ENCODE assay signal across 17 cellular contexts in genomic region chr9:78927099-78927940, GRCh38.
"Had no signal": no experiment of that assay in that cellular context is flagged by ENCODE, and none has a peak within 500 bp of the region (broad histone marks: within the 10 kb centered on the region; RNA-seq: fewer than 3 reads in every experiment).

No MANE protein-coding gene starts in this region.

- H3K9me3 ChIP-seq: heart right ventricle, lower lobe of right lung, transverse colon had no signal

- H3K27ac ChIP-seq: epithelial cell of prostate, heart right ventricle, lower lobe of right lung, transverse colon had no signal

- H3K4me3 ChIP-seq: heart right ventricle, lower lobe of right lung, mucosa of descending colon, transverse colon had no signal

- H3K27me3 ChIP-seq: heart right ventricle, transverse colon had no signal

- DNase-seq: activated gamma-delta T cell treated with Interleukin-2 at 50 U/mL for 16 hours; activated T-cell treated with anti-CD3 and anti-CD28 coated beads, Interleukin-2, amount 50 U/mL, for 1 hour; anterior cingulate cortex; heart right ventricle; left colon; lower lobe of right lung; mesendoderm; mucosa of descending colon; nucleus accumbens; posterior cingulate gyrus; retina; stimulated activated CD4-positive, alpha-beta T cell treated with anti-CD3 and anti-CD28 coated beads, Interleukin-2, amount 100 ng/mL, for 48 hours; stimulated activated CD8-positive, alpha-beta memory T cell treated with anti-CD3 and anti-CD28 coated beads, Interleukin-4, amount 100 ng/mL, for 48 hours; stimulated activated naive B cell treated with anti-CD40 and anti-IgM and Interleukin-4, amounts not matched to agents 10 μg/mL and 1 μg/mL and 100 μg/mL, for 72 hours; transverse colon had no signal

- ATAC-seq: heart right ventricle; left colon; lower lobe of right lung; mucosa of descending colon; stimulated activated naive B cell treated with anti-CD40 and anti-IgM and Interleukin-4, amounts not matched to agents 10 μg/mL and 1 μg/mL and 100 μg/mL, for 72 hours; WTC11 had no signal

- H3K36me3 ChIP-seq: heart right ventricle, lower lobe of right lung, transverse colon had no signal

- H3K4me1 ChIP-seq: heart right ventricle, lower lobe of right lung, transverse colon had no signal
